In genomic region chr19:32404213-32404938, GRCh38 we compare ENCODE assay signal across 8 cellular contexts. TPM values are rescaled to one million over a fixed set of nuclear protein-coding genes. Genes with fewer than 3 reads are reported as not detected.
DNase-seq lines count a peak whose midpoint lies in the region; ATAC-seq and TF ChIP-seq lines count a peak whose summit lies in the region.

No MANE protein-coding gene starts in this region.

- H3K36me3 ChIP-seq in heart right ventricle (peaks cover 0 to 16% (median 4%) of the 10 kb centered on the region in 9 donors), ascending aorta (peaks cover 0 to 7% of the 10 kb centered on the region in 2 donors), liver (ENCODE audit: control insufficient read depth in 4 of 4, insufficient read depth in 3 of 4, low read depth in 1 of 4, low read length in 3 of 4) (peaks cover 0 to 2% (median under 1%) of the 10 kb centered on the region in 4 donors)

- ATAC-seq in heart right ventricle, result peak in 2 of 8 donors; percentile 1 to 9
- ATAC-seq in left cardiac atrium, result no peak
- no peak for ATAC-seq in HG02970 (IDR thresholded peaks at IDR 0.05; ENCODE audit: low FRiP score, unreplicated experiment)
- ATAC-seq in HG02763 (IDR thresholded peaks at IDR 0.05; ENCODE audit: unreplicated experiment), result no peak

- H3K9me3 ChIP-seq in heart right ventricle (no peaks in the 10 kb centered on the region), ascending aorta (no peaks in the 10 kb centered on the region), liver (ENCODE audit: control insufficient read depth in 4 of 4, low read length in 3 of 4) (no peaks in the 10 kb centered on the region)

- H3K9ac ChIP-seq in liver (ENCODE audit: low read depth in 1 of 2, low read length in 2 of 2), result peak overlapping the region; percentile 87 to 98

- H3K4me3 Mint-ChIP-seq in type B pancreatic cell, result peak overlapping the region; percentile 91

- H3K4me1 ChIP-seq in heart right ventricle (peaks cover 0 to 25% (median 15%) of the 10 kb centered on the region in 9 donors), ascending aorta (peaks cover 0 to 14% of the 10 kb centered on the region in 2 donors), liver (ENCODE audit: control insufficient read depth in 4 of 4, insufficient read depth in 4 of 4, low read length in 3 of 4) (peaks cover 0 to 20% (median 2%) of the 10 kb centered on the region in 4 donors)

- H3K4me3 ChIP-seq in heart right ventricle, result peak overlapping the region; percentile 64 to 98 (median 80)
- peak overlapping the region; percentile 93 to 94 for H3K4me3 ChIP-seq in ascending aorta
- peak overlapping the region in 2 of 3 donors; percentile 92 to 95 for H3K4me3 ChIP-seq in liver (ENCODE audit: low read depth in 1 of 3, low read length in 3 of 3)

- DNase-seq in heart right ventricle, result no peak
- no peak for DNase-seq in left cardiac atrium
- DNase-seq in ascending aorta (ENCODE audit: low spot score in 2 of 2), result no peak
- no peak for DNase-seq in type B pancreatic cell (ENCODE audit: extremely low spot score, unreplicated experiment)
- DNase-seq in occipital lobe (lab: John Stamatoyannopoulos, UW), result no peak

- H3K9me3 Mint-ChIP-seq in type B pancreatic cell, result no peaks in the 10 kb centered on the region

- peaks cover 31% of the 10 kb centered on the region for H3K4me1 Mint-ChIP-seq in type B pancreatic cell (ENCODE audit: unreplicated experiment)

- H3K27ac ChIP-seq in heart right ventricle (peak overlapping the region; percentile 86 to 99 (median 96)), ascending aorta (peak overlapping the region; percentile 99 to 100), liver (ENCODE audit: low read depth in 1 of 2, low read length in 2 of 2) (peak overlapping the region; percentile 98 to 99)

- H3K27me3 Mint-ChIP-seq in type B pancreatic cell, result no peaks in the 10 kb centered on the region

- WGBS in heart right ventricle, 2 donors, result 66 to 67% methylated on average over 20 of the region's 20 CpGs
- WGBS in liver, result 70% methylated on average over 20 of the region's 20 CpGs

- no peak for TF ChIP-seq CTCF in heart right ventricle (IDR thresholded peaks at IDR 0.05)
- TF ChIP-seq CTCF in ascending aorta (IDR thresholded peaks at IDR 0.05), result no peak
- no peak for TF ChIP-seq CTCF in liver (IDR thresholded peaks at IDR 0.05; ENCODE audit: low read depth, low read length, missing input control)
- no peak for TF ChIP-seq CTCF in type B pancreatic cell (conservative IDR thresholded peaks at IDR 0.05)

- intact Hi-C loops in heart right ventricle (cut with DNase I), result loop anchor here in 2 of 10 donors (10.0 kb wide), 1 partner anchor 60 kb away; the partner anchor contains the start of gene ZNF507 (in 2 of the 2)
- intact Hi-C loops in left cardiac atrium (cut with DNase I), result loop anchor here in 1 of 2 donors (2.0 kb wide), 1 partner anchor 60 kb away; the partner anchor contains the start of gene ZNF507
- intact Hi-C loops in ascending aorta (cut with DNase I), result no loop called here

- H3K27me3 ChIP-seq in heart right ventricle (peaks cover 0 to 18% (median 0%) of the 10 kb centered on the region in 7 donors), ascending aorta (no peaks in the 10 kb centered on the region), liver (ENCODE audit: control insufficient read depth in 4 of 4, insufficient read depth in 4 of 4, low read length in 3 of 4) (no peaks in the 10 kb centered on the region)

- peaks cover 20% of the 10 kb centered on the region for H3K36me3 Mint-ChIP-seq in type B pancreatic cell

- peak overlapping the region; percentile 90 for H3K27ac Mint-ChIP-seq in type B pancreatic cell

- no peak for TF ChIP-seq RAD21 in liver (IDR thresholded peaks at IDR 0.05)

TF ChIP-seq in liver, 16 proteins besides CTCF, POLR2A, EP300 and RAD21:
- TF ChIP-seq SP1 (IDR thresholded peaks at IDR 0.05) (no peak), EGR1 (IDR thresholded peaks at IDR 0.05; ENCODE audit: low read depth in 2 of 2) (no peak), RXRA (IDR thresholded peaks at IDR 0.05) (no peak), FOXA1 (IDR thresholded peaks at IDR 0.05) (no peak), MAX (IDR thresholded peaks at IDR 0.05) (no peak), NR2F2 (IDR thresholded peaks at IDR 0.05) (no peak), FOXA2 (IDR thresholded peaks at IDR 0.05) (no peak), YY1 (IDR thresholded peaks at IDR 0.05) (no peak), REST (IDR thresholded peaks at IDR 0.05) (no peak), ATF3 (IDR thresholded peaks at IDR 0.05) (no peak)

RNA-seq across cellular contexts. Expression of gene DPY19L3, which starts 1.2 kb away (rescaled TPM):
- total RNA-seq in heart right ventricle (10 to 100 TPM in 1 of 10 donors, 1 to 10 TPM in 9; 3.2 to 11.8 (median 4.7) TPM), left cardiac atrium (10 to 100 TPM; 13.4 to 13.8 TPM), ascending aorta (115 TPM), liver (10 to 100 TPM; 11.5 to 13.0 TPM), type B pancreatic cell (ENCODE audit: low replicate concordance) (25.5 and 75.2 TPM in 2 replicates), occipital lobe (40.4 TPM)
- polyA plus RNA-seq in heart right ventricle (1 to 10 TPM; 2.9 to 3.5 TPM), liver (1 to 10 TPM; 2.7 to 3.3 TPM)

RNA-seq across cellular contexts. Expression of gene ZNF507, which starts 59.0 kb away (rescaled TPM):
- 10 to 100 TPM; 13.3 to 26.6 (median 17.7) TPM for total RNA-seq in heart right ventricle
- polyA plus RNA-seq in heart right ventricle, result 1 to 10 TPM; 2.7 to 5.6 TPM
- total RNA-seq in left cardiac atrium, result 10 to 100 TPM; 14.3 to 14.7 TPM
- total RNA-seq in ascending aorta, result 6.4 TPM
- 10 to 100 TPM; 11.1 to 14.1 TPM for total RNA-seq in liver
- 1 to 10 TPM; 2.9 to 3.0 TPM for polyA plus RNA-seq in liver
- 22.4 and 32.5 TPM in 2 replicates for total RNA-seq in type B pancreatic cell (ENCODE audit: low replicate concordance)
- total RNA-seq in occipital lobe, result 33.7 TPM
